8 cellular contexts compared by ENCODE assay signal in genomic region chr16:84144859-84145639, GRCh38. TPM values are rescaled to one million over a fixed set of nuclear protein-coding genes. Genes with fewer than 3 reads are reported as not detected.
A peak's percentile ranks its signal among the peaks of the same experiment; 100 is the strongest.
DNase-seq lines count a peak whose midpoint lies in the region; TF ChIP-seq lines count a peak whose summit lies in the region.

DNAAF1 (plus strand) TSS chr16:84145308; CDS start chr16:84145441, 133 bp downstream.
HSDL1 (minus strand) TSS chr16:84145177; CDS start chr16:84131321, 13,856 bp downstream.

- H4K8ac ChIP-seq in H9 (replicated peaks; ENCODE audit: insufficient read length, low read depth, low read length), result no peak within 1 kb of the TSS

- no peak within 1 kb of the TSS for H2BK120ac ChIP-seq in H9 (ENCODE audit: low read depth, low read length, poor library complexity, severe bottlenecking)

- H3K56ac ChIP-seq in H9 (ENCODE audit: insufficient read length, low read depth, low read length), result no peak within 1 kb of the TSS

- TF ChIP-seq CTCF in H9 (conservative IDR thresholded peaks at IDR 0.05), result peak; percentile 51; the same call in 2 of the 3 replicates
- TF ChIP-seq CTCF in cardiac muscle cell (IDR thresholded peaks at IDR 0.05; ENCODE audit: low read depth, low read length), result no peak
- peak; percentile 15 for TF ChIP-seq CTCF in parathyroid adenoma (IDR thresholded peaks at IDR 0.05)
- TF ChIP-seq CTCF in tibial artery (IDR thresholded peaks at IDR 0.05), result no peak

- H4K91ac ChIP-seq in H9 (ENCODE audit: insufficient read length, low read depth, low read length), result no peak within 1 kb of the TSS

- H3K9ac ChIP-seq in H9 (ENCODE audit: extremely low read depth, insufficient read length, low read length) (peak within 1 kb of the TSS; percentile 16), parathyroid adenoma (peak within 1 kb of the TSS; percentile 24)

- no peak within 1 kb of the TSS for H3T11ph ChIP-seq in H9 (ENCODE audit: low read length)

- peaks cover 3% of the 10 kb centered on the region for H3K79me1 ChIP-seq in H9 (ENCODE audit: insufficient read depth, low read depth, low read length, poor library complexity, severe bottlenecking)

- intact Hi-C loops in tibial artery (cut with DNase I; ENCODE audit: low total_unique reads), result no loop called here

- H3K36me3 ChIP-seq in cardiac muscle cell (no peaks in the 10 kb centered on the region), parathyroid adenoma (ENCODE audit: control insufficient read depth, insufficient read depth, low read length) (no peaks in the 10 kb centered on the region), tibial artery (no peaks in the 10 kb centered on the region)

- H3K36me3 Mint-ChIP-seq in H9 (ENCODE audit: insufficient read depth in 1 of 3, low read depth in 3 of 3), result peaks cover 2 to 15% (median 6%) of the 10 kb centered on the region in 3 experiments; a peak in 5 of 7 replicates
- no peaks in the 10 kb centered on the region for H3K36me3 Mint-ChIP-seq in activated naive CD8-positive, alpha-beta T cell

- peak; percentile 73 for DNase-seq in GM04504 (ENCODE audit: low read depth)
- peak; percentile 89 for DNase-seq in H9
- DNase-seq in M059J (ENCODE audit: low read depth), result peak; percentile 80
- DNase-seq in SKM-1 (lab: John Stamatoyannopoulos, UW; ENCODE audit: unreplicated experiment), result peak; percentile 72
- peak; percentile 88 to 94 for DNase-seq in cardiac muscle cell (ENCODE audit: low read depth in 1 of 2, low spot score in 1 of 2)
- peak; percentile 79 to 93 for DNase-seq in tibial artery

- H4K5ac ChIP-seq in H9 (ENCODE audit: insufficient read length, low read depth, low read length), result no peak within 1 kb of the TSS

- H3K4me3 ChIP-seq in cardiac muscle cell (peak within 1 kb of the TSS; percentile 96), parathyroid adenoma (ENCODE audit: low read depth, low read length) (peak within 1 kb of the TSS; percentile 73), tibial artery (peak within 1 kb of the TSS; percentile 72 to 89)

- H3K4me2 ChIP-seq in H9 (ENCODE audit: insufficient read depth, insufficient read length, low read length) (peak within 1 kb of the TSS; percentile 77), parathyroid adenoma (ENCODE audit: low read length) (peak within 1 kb of the TSS; percentile 98)

- H2AFZ ChIP-seq in H9 (ENCODE audit: low read length), result no peak within 1 kb of the TSS
- peak within 1 kb of the TSS; percentile 97 for H2AFZ ChIP-seq in parathyroid adenoma

- no peak within 1 kb of the TSS for H2BK20ac ChIP-seq in H9 (ENCODE audit: low read depth, low read length, poor library complexity, severe bottlenecking)

- no peak within 1 kb of the TSS for H2BK15ac ChIP-seq in H9 (ENCODE audit: low read depth, low read length)

- H2BK12ac ChIP-seq in H9 (ENCODE audit: insufficient read length, low read depth, low read length), result no peak within 1 kb of the TSS

- H3K23ac ChIP-seq in H9 (ENCODE audit: insufficient read length, low read depth, low read length), result no peak within 1 kb of the TSS

- H3K27me3 ChIP-seq in H9 (ENCODE audit: insufficient read depth, low read length), result no peaks in the 10 kb centered on the region
- H3K27me3 ChIP-seq in cardiac muscle cell, result peaks cover 25% of the 10 kb centered on the region
- H3K27me3 ChIP-seq in parathyroid adenoma (ENCODE audit: control insufficient read depth, insufficient read depth, low read length), result no peaks in the 10 kb centered on the region
- no peaks in the 10 kb centered on the region for H3K27me3 ChIP-seq in tibial artery

- no CpG with 5 or more reads among the region's 89 CpGs for WGBS in H9 (ENCODE audit: extremely low coverage, insufficient read length, low lambda C conversion rate)

- H2AK5ac ChIP-seq in H9 (ENCODE audit: insufficient read length, low read length), result no peak within 1 kb of the TSS

- H3K4ac ChIP-seq in H9 (ENCODE audit: low read depth, low read length), result no peak within 1 kb of the TSS

- peaks cover 9% of the 10 kb centered on the region for H3K23me2 ChIP-seq in H9 (ENCODE audit: insufficient read length, low read depth, low read length, poor library complexity, severe bottlenecking)

- peak within 1 kb of the TSS; percentile 95 to 99 for H3K4me3 Mint-ChIP-seq in H9
- H3K4me3 Mint-ChIP-seq in activated naive CD8-positive, alpha-beta T cell, result peak within 1 kb of the TSS; percentile 95

- no peak within 1 kb of the TSS for H3K18ac ChIP-seq in H9 (ENCODE audit: insufficient read length, low read depth, low read length)

- peak within 1 kb of the TSS; percentile 76 to 91 (median 87); a peak in 5 of 7 replicates for H3K27ac Mint-ChIP-seq in H9
- H3K27ac Mint-ChIP-seq in activated naive CD8-positive, alpha-beta T cell, result peak within 1 kb of the TSS; percentile 87

- H3K79me2 ChIP-seq in H9 (ENCODE audit: insufficient read depth, low read length), result peaks cover 4% of the 10 kb centered on the region; the same call in 1 of the 2 replicates
- peaks cover 2% of the 10 kb centered on the region for H3K79me2 ChIP-seq in parathyroid adenoma

- H3K27ac ChIP-seq in H9 (ENCODE audit: insufficient read length, low read depth, low read length) (no peak within 1 kb of the TSS), cardiac muscle cell (peak within 1 kb of the TSS; percentile 79), parathyroid adenoma (peak within 1 kb of the TSS; percentile 47), tibial artery (peak within 1 kb of the TSS; percentile 68 to 77)

- H3K9me3 ChIP-seq in H9 (ENCODE audit: control insufficient read depth, low read depth, low read length), result no peaks in the 10 kb centered on the region
- H3K9me3 ChIP-seq in cardiac muscle cell (ENCODE audit: low read depth), result no peaks in the 10 kb centered on the region
- no peaks in the 10 kb centered on the region for H3K9me3 ChIP-seq in parathyroid adenoma (ENCODE audit: control insufficient read depth, low read length)
- H3K9me3 ChIP-seq in tibial artery, result no peaks in the 10 kb centered on the region

- H3K4me1 Mint-ChIP-seq in H9, result peaks cover 10 to 16% of the 10 kb centered on the region in 2 experiments
- H3K4me1 Mint-ChIP-seq in activated naive CD8-positive, alpha-beta T cell (ENCODE audit: low read depth), result peaks cover 18% of the 10 kb centered on the region

- H2BK5ac ChIP-seq in H9 (ENCODE audit: insufficient read length, low read length), result no peak within 1 kb of the TSS

- peaks cover 16% of the 10 kb centered on the region for H3K27me3 Mint-ChIP-seq in H9 (ENCODE audit: low read depth)
- H3K27me3 Mint-ChIP-seq in activated naive CD8-positive, alpha-beta T cell, result no peaks in the 10 kb centered on the region

- no peaks in the 10 kb centered on the region for H4K20me1 ChIP-seq in H9 (ENCODE audit: control insufficient read depth, insufficient read depth, insufficient read length)

- H3K9me3 Mint-ChIP-seq in H9, result peaks cover 0 to 9% of the 10 kb centered on the region in 2 experiments; a peak in 1 of 5 replicates
- no peaks in the 10 kb centered on the region for H3K9me3 Mint-ChIP-seq in activated naive CD8-positive, alpha-beta T cell (ENCODE audit: low read depth)

- no peak within 1 kb of the TSS for H3K14ac ChIP-seq in H9 (ENCODE audit: insufficient read depth, low read length)

- H3K4me1 ChIP-seq in H9 (ENCODE audit: insufficient read depth, low read length) (no peaks in the 10 kb centered on the region), cardiac muscle cell (ENCODE audit: low read depth) (peaks cover 1% of the 10 kb centered on the region), parathyroid adenoma (no peaks in the 10 kb centered on the region), tibial artery (peaks cover 0 to 21% (median 13%) of the 10 kb centered on the region in 4 donors)

RNA-seq across cellular contexts. Expression of gene DNAAF1, which starts in this region (rescaled TPM):
- total RNA-seq in H9 (2021) (0.15 TPM in 1 of 2 replicates, not detected in the other), cardiac muscle cell (0.51 and 1.3 TPM in 2 replicates)
- total RNA-seq in M059J (2014; rRNA removed; shearing (Covaris generic)), result not detected in 2 replicates
- 0.82 and 1.1 TPM in 2 replicates for polyA plus RNA-seq in cardiac muscle cell

RNA-seq across cellular contexts. Expression of gene HSDL1, which starts in this region (rescaled TPM):
- total RNA-seq in H9 (2021) (34.2 and 38.2 TPM in 2 replicates), cardiac muscle cell (51.7 and 58.9 TPM in 2 replicates)
- total RNA-seq in M059J (2014; rRNA removed; shearing (Covaris generic)), result 26.5 and 40.9 TPM in 2 replicates
- polyA plus RNA-seq in cardiac muscle cell, result 60.0 and 78.1 TPM in 2 replicates

Comparison
In these comparisons a context has a peak if more than half of its experiments do, and no peak if none do; other contexts are left out.
1. CTCF ChIP-seq: peak in H9 (single experiment) and parathyroid adenoma (single experiment); none in cardiac muscle cell (single experiment) and tibial artery (0 of 2).
2. Peak in every context shown above with its lines, with median percentiles within 50 percentile points of each other: DNase-seq and H3K4me3 ChIP-seq.